In the genomic region with DNA sequence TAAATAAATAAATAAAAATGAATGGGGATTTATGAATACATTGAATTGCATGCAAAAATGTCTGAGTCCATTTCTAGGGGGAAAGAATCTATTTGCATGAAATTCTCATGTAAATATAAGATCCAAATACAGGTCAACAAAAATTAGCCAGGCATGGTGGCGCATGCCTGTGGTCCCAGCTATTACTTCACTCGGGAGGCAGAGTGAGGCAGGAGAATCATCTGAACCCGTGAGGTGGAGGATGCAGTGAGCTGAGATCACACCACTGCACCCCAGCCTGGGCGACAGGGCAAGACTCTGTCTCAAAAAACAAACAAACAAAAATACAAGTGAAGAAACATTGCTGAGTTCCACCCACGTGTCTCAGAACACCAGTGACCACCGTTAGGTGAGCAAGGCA, we compare ENCODE assay signal across 1 cellular context.
TF ChIP-seq lines count a peak whose summit lies in the region.

No MANE protein-coding gene starts in this region.

TF ChIP-seq in WTC11, 78 proteins besides CTCF, POLR2A, EP300 and RAD21 (continued from another document):
- TF ChIP-seq PRDM15 (CRISPR knock-in tag; IDR thresholded peaks at IDR 0.05) (no peak), ZNF219 (CRISPR knock-in tag; IDR thresholded peaks at IDR 0.05; ENCODE audit: borderline replicate concordance) (no peak), TP53 (CRISPR knock-in tag; IDR thresholded peaks at IDR 0.05) (no peak), ERG (CRISPR knock-in tag; IDR thresholded peaks at IDR 0.05) (no peak), FOXP4 (CRISPR knock-in tag; IDR thresholded peaks at IDR 0.05) (no peak), ARID4B (CRISPR knock-in tag; IDR thresholded peaks at IDR 0.05; ENCODE audit: borderline replicate concordance) (no peak)
- TF ChIP-seq, protein P1, sequence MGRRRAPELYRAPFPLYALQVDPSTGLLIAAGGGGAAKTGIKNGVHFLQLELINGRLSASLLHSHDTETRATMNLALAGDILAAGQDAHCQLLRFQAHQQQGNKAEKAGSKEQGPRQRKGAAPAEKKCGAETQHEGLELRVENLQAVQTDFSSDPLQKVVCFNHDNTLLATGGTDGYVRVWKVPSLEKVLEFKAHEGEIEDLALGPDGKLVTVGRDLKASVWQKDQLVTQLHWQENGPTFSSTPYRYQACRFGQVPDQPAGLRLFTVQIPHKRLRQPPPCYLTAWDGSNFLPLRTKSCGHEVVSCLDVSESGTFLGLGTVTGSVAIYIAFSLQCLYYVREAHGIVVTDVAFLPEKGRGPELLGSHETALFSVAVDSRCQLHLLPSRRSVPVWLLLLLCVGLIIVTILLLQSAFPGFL (CRISPR knock-in tag; IDR thresholded peaks at IDR 0.05; ENCODE audit: borderline replicate concordance): no peak
